Comparison of ENCODE assay signal across 1 cellular context in genomic region chr5:76818844-76819831, GRCh38.
A peak's percentile ranks its signal among the peaks of the same experiment; 100 is the strongest.
TF ChIP-seq lines count a peak whose summit lies in the region.

F2RL1 (plus strand) TSS chr5:76819030; CDS start chr5:76819183, 153 bp downstream.

TF ChIP-seq in HepG2, 621 proteins besides CTCF, POLR2A, EP300 and RAD21 (continued from another document and continues in another):
- TF ChIP-seq E2F1 (CRISPR knock-in tag; IDR thresholded peaks at IDR 0.05) (no peak; the same call in 1 of the 2 replicates), NR2C2 (CRISPR knock-in tag; IDR thresholded peaks at IDR 0.05; ENCODE audit: borderline replicate concordance) (no peak), TARDBP (CRISPR knock-in tag; IDR thresholded peaks at IDR 0.05) (no peak; the same call in 1 of the 2 replicates), ZNF234 (CRISPR knock-in tag; conservative IDR thresholded peaks at IDR 0.05) (no peak), ZNF816 (CRISPR knock-in tag; IDR thresholded peaks at IDR 0.05; ENCODE audit: borderline replicate concordance) (no peak), SKI (IDR thresholded peaks at IDR 0.05; ENCODE audit: partially characterized antibody) (no peak), ZMYM4 (CRISPR knock-in tag; IDR thresholded peaks at IDR 0.05) (no peak), JARID2 (CRISPR knock-in tag; IDR thresholded peaks at IDR 0.05; ENCODE audit: insufficient replicate concordance) (no peak), NFYC (CRISPR knock-in tag; IDR thresholded peaks at IDR 0.05) (no peak), ZNF180 (CRISPR knock-in tag; IDR thresholded peaks at IDR 0.05; ENCODE audit: borderline replicate concordance, low read depth) (no peak), ZNF317 (CRISPR knock-in tag; IDR thresholded peaks at IDR 0.05) (no peak), ZNF777 (CRISPR knock-in tag; IDR thresholded peaks at IDR 0.05) (peak; percentile 91), MEIS1 (CRISPR knock-in tag; IDR thresholded peaks at IDR 0.05; ENCODE audit: borderline replicate concordance) (no peak), ARID4A (CRISPR knock-in tag; IDR thresholded peaks at IDR 0.05; ENCODE audit: borderline replicate concordance) (peak; percentile 35; the same call in 1 of the 2 replicates), ZNF225 (CRISPR knock-in tag; IDR thresholded peaks at IDR 0.05) (no peak), ZNF770 (CRISPR knock-in tag; IDR thresholded peaks at IDR 0.05) (peak; percentile 71; the same call in 1 of the 2 replicates), MLX (CRISPR knock-in tag; IDR thresholded peaks at IDR 0.05) (no peak), SAFB2 (CRISPR knock-in tag; IDR thresholded peaks at IDR 0.05; ENCODE audit: borderline replicate concordance, low read depth) (no peak), ETV6 (CRISPR knock-in tag; conservative IDR thresholded peaks at IDR 0.05) (no peak), AHR (CRISPR knock-in tag; IDR thresholded peaks at IDR 0.05) (no peak), ZNF124 (CRISPR knock-in tag; IDR thresholded peaks at IDR 0.05) (no peak), MTA3 (CRISPR knock-in tag; IDR thresholded peaks at IDR 0.05) (no peak), PLSCR1 (CRISPR knock-in tag; IDR thresholded peaks at IDR 0.05; ENCODE audit: borderline replicate concordance) (no peak), GTF2F1 (IDR thresholded peaks at IDR 0.05; ENCODE audit: low read length) (no peak), ZNF788 (CRISPR knock-in tag; IDR thresholded peaks at IDR 0.05; ENCODE audit: borderline replicate concordance) (no peak; the same call in 1 of the 2 replicates), ZNF841 (CRISPR knock-in tag; IDR thresholded peaks at IDR 0.05; ENCODE audit: borderline replicate concordance) (no peak), ZNF441 (CRISPR knock-in tag; IDR thresholded peaks at IDR 0.05; ENCODE audit: borderline replicate concordance) (peak; percentile 68; the same call in 1 of the 2 replicates), SIN3A (IDR thresholded peaks at IDR 0.05; ENCODE audit: borderline replicate concordance, low read depth, low read length) (no peak), ZNF251 (CRISPR knock-in tag; IDR thresholded peaks at IDR 0.05) (no peak), CREM (IDR thresholded peaks at IDR 0.05) (no peak), CREM (CRISPR knock-in tag; IDR thresholded peaks at IDR 0.05) (no peak), ZNF775 (CRISPR knock-in tag; IDR thresholded peaks at IDR 0.05; ENCODE audit: borderline replicate concordance) (no peak), ZNF639 (CRISPR knock-in tag; conservative IDR thresholded peaks at IDR 0.05) (no peak), ZNF460 (CRISPR knock-in tag; IDR thresholded peaks at IDR 0.05; ENCODE audit: borderline replicate concordance) (no peak), ZNF530 (CRISPR knock-in tag; IDR thresholded peaks at IDR 0.05; ENCODE audit: low read depth) (no peak), PHF5A (CRISPR knock-in tag; IDR thresholded peaks at IDR 0.05; ENCODE audit: low read depth, unreplicated experiment) (no peak), ZMAT5 (CRISPR knock-in tag; IDR thresholded peaks at IDR 0.05; ENCODE audit: borderline replicate concordance, low read depth) (no peak), EHMT2 (IDR thresholded peaks at IDR 0.05; ENCODE audit: borderline replicate concordance, low read depth, low read length) (no peak), MAFF (IDR thresholded peaks at IDR 0.05; ENCODE audit: low read depth, low read length) (no peak), U2AF1 (optimal IDR thresholded peaks at IDR 0.05; ENCODE audit: low read depth, low read length) (no peak), DMAP1 (CRISPR knock-in tag; IDR thresholded peaks at IDR 0.05) (peak; percentile 57; the same call in 1 of the 2 replicates), TEF (CRISPR knock-in tag; IDR thresholded peaks at IDR 0.05) (no peak), FOXP4 (CRISPR knock-in tag; IDR thresholded peaks at IDR 0.05) (0 out of 2 replicates have a peak, but pooled peaks have one; percentile 5), KLF16 (CRISPR knock-in tag; IDR thresholded peaks at IDR 0.05) (peak in 1 of 2 experiments; percentile 22; a peak in 1 of 4 replicates), ZNF44 (CRISPR knock-in tag; IDR thresholded peaks at IDR 0.05) (no peak), ZNF567 (CRISPR knock-in tag; IDR thresholded peaks at IDR 0.05; ENCODE audit: borderline replicate concordance) (no peak), KDM2A (CRISPR knock-in tag; IDR thresholded peaks at IDR 0.05; ENCODE audit: borderline replicate concordance, low read depth) (peak; percentile 63; the same call in 1 of the 2 replicates), AKAP8 (CRISPR knock-in tag; IDR thresholded peaks at IDR 0.05) (no peak), NFE2L2 (IDR thresholded peaks at IDR 0.05; ENCODE audit: low read length) (no peak), ZNF710 (CRISPR knock-in tag; IDR thresholded peaks at IDR 0.05; ENCODE audit: borderline replicate concordance) (0 out of 2 replicates have a peak, but pooled peaks have one; percentile 19), STAG1 (CRISPR knock-in tag; IDR thresholded peaks at IDR 0.05) (no peak), FOXO4 (CRISPR knock-in tag; conservative IDR thresholded peaks at IDR 0.05) (no peak), GABPA (IDR thresholded peaks at IDR 0.05; ENCODE audit: low read depth, low read length) (no peak), GABPA (CRISPR knock-in tag; IDR thresholded peaks at IDR 0.05; ENCODE audit: low read depth) (no peak)
